ENCODE assay signal across 17 cellular contexts in genomic region chr2:98471402-98472131, GRCh38. TPM values are rescaled to one million over a fixed set of nuclear protein-coding genes. Genes with fewer than 3 reads are reported as not detected.
A peak's percentile ranks its signal among the peaks of the same experiment; 100 is the strongest.
DNase-seq lines count a peak whose midpoint lies in the region; ATAC-seq, FAIRE-seq and TF ChIP-seq lines count a peak whose summit lies in the region.
"Had no signal": no experiment of that assay in that cellular context is flagged by ENCODE, and none has a peak within 500 bp of the region (broad histone marks: within the 10 kb centered on the region; RNA-seq: fewer than 3 reads in every experiment).

No MANE protein-coding gene starts in this region.

- no peak overlapping the region for H3K18ac ChIP-seq in neuronal stem cell (ENCODE audit: low read length)

- H3K9me3 Mint-ChIP-seq in activated CD4-positive, alpha-beta T cell treated with anti-CD3 and anti-CD28 coated beads, Interleukin-2, amount 10 ng/mL, durations not matched to agents 7 days and 5 days, result peaks cover 6% of the 10 kb centered on the region
- H3K9me3 Mint-ChIP-seq in activated T-helper 1 cell treated with anti-CD3 and anti-CD28 coated beads, Interleukin-12 subunit alpha, Interleukin-12 subunit beta, Interleukin-2, Interleukin-4 antibody, amounts not matched to agents 30 ng/mL and 10 ng/mL and 1 ng/mL, durations not matched to agents 14 hours and 24 hours and 36 hours, result no peaks in the 10 kb centered on the region
- H3K9me3 Mint-ChIP-seq in naive thymus-derived CD8-positive, alpha-beta T cell, result no peaks in the 10 kb centered on the region
- H3K9me3 Mint-ChIP-seq: GM23338 had no signal

- peak overlapping the region; percentile 90 for H3K27ac Mint-ChIP-seq in activated CD4-positive, alpha-beta T cell treated with anti-CD3 and anti-CD28 coated beads, Interleukin-2, amount 10 ng/mL, durations not matched to agents 7 days and 5 days
- H3K27ac Mint-ChIP-seq in activated T-helper 1 cell treated with anti-CD3 and anti-CD28 coated beads, Interleukin-12 subunit alpha, Interleukin-12 subunit beta, Interleukin-2, Interleukin-4 antibody, amounts not matched to agents 30 ng/mL and 10 ng/mL and 1 ng/mL, durations not matched to agents 14 hours and 24 hours and 36 hours, result peak overlapping the region; percentile 95
- peak overlapping the region; percentile 85 to 99 (median 93) for H3K27ac Mint-ChIP-seq in naive thymus-derived CD8-positive, alpha-beta T cell
- H3K27ac Mint-ChIP-seq: GM23338 had no signal

- H3K4me3 Mint-ChIP-seq in activated CD4-positive, alpha-beta T cell treated with anti-CD3 and anti-CD28 coated beads, Interleukin-2, amount 10 ng/mL, durations not matched to agents 7 days and 5 days, result peak overlapping the region; percentile 49
- peak overlapping the region; percentile 74 for H3K4me3 Mint-ChIP-seq in activated T-helper 1 cell treated with anti-CD3 and anti-CD28 coated beads, Interleukin-12 subunit alpha, Interleukin-12 subunit beta, Interleukin-2, Interleukin-4 antibody, amounts not matched to agents 30 ng/mL and 10 ng/mL and 1 ng/mL, durations not matched to agents 14 hours and 24 hours and 36 hours
- peak overlapping the region; percentile 6 to 85 (median 72) for H3K4me3 Mint-ChIP-seq in naive thymus-derived CD8-positive, alpha-beta T cell
- H3K4me3 Mint-ChIP-seq: GM23338 had no signal

- H3K27me3 Mint-ChIP-seq in activated CD4-positive, alpha-beta T cell treated with anti-CD3 and anti-CD28 coated beads, Interleukin-2, amount 10 ng/mL, durations not matched to agents 7 days and 5 days, result no peaks in the 10 kb centered on the region
- no peaks in the 10 kb centered on the region for H3K27me3 Mint-ChIP-seq in activated T-helper 1 cell treated with anti-CD3 and anti-CD28 coated beads, Interleukin-12 subunit alpha, Interleukin-12 subunit beta, Interleukin-2, Interleukin-4 antibody, amounts not matched to agents 30 ng/mL and 10 ng/mL and 1 ng/mL, durations not matched to agents 14 hours and 24 hours and 36 hours (ENCODE audit: insufficient read depth)
- H3K27me3 Mint-ChIP-seq in naive thymus-derived CD8-positive, alpha-beta T cell, result no peaks in the 10 kb centered on the region

- H3K79me1 ChIP-seq in neuronal stem cell (ENCODE audit: low read depth, low read length), result peaks cover 10% of the 10 kb centered on the region

- no peak overlapping the region for H3K27ac ChIP-seq in neuronal stem cell (replicated peaks; ENCODE audit: low read length)
- H3K27ac ChIP-seq: tibial nerve had no signal

- H2BK120ac ChIP-seq in neuronal stem cell (ENCODE audit: low read depth, low read length), result no peak overlapping the region

- H4K8ac ChIP-seq in neuronal stem cell (ENCODE audit: low read depth, low read length), result no peak overlapping the region

- no peak overlapping the region for H3K23ac ChIP-seq in neuronal stem cell (ENCODE audit: low read depth, low read length, poor library complexity)

- no peak for ATAC-seq in naive thymus-derived CD8-positive, alpha-beta T cell
- no peak for ATAC-seq in GM21447 (IDR thresholded peaks at IDR 0.05; ENCODE audit: unreplicated experiment)
- ATAC-seq: activated CD4-positive, CD25-positive, alpha-beta regulatory T cell treated with anti-CD3 and anti-CD28 coated beads, Interleukin-2, amount 50 U/mL, for 24 hours; GM23338; left lobe of liver had no signal

- peaks cover 66% of the 10 kb centered on the region for H3K36me3 Mint-ChIP-seq in activated CD4-positive, alpha-beta T cell treated with anti-CD3 and anti-CD28 coated beads, Interleukin-2, amount 10 ng/mL, durations not matched to agents 7 days and 5 days (ENCODE audit: low read depth)
- H3K36me3 Mint-ChIP-seq in activated T-helper 1 cell treated with anti-CD3 and anti-CD28 coated beads, Interleukin-12 subunit alpha, Interleukin-12 subunit beta, Interleukin-2, Interleukin-4 antibody, amounts not matched to agents 30 ng/mL and 10 ng/mL and 1 ng/mL, durations not matched to agents 14 hours and 24 hours and 36 hours (ENCODE audit: low read depth), result peaks cover 24% of the 10 kb centered on the region
- H3K36me3 Mint-ChIP-seq in naive thymus-derived CD8-positive, alpha-beta T cell, result peaks cover 0 to 3% (median 0%) of the 10 kb centered on the region in 3 donors

- intact Hi-C loops in activated T-helper 1 cell treated with anti-CD3 and anti-CD28 coated beads, Interleukin-12 subunit alpha, Interleukin-12 subunit beta, Interleukin-2, Interleukin-4 antibody, amounts not matched to agents 30 ng/mL and 10 ng/mL and 1 ng/mL, durations not matched to agents 14 hours and 24 hours and 36 hours (cut with micrococcal nuclease), result no loop called here

- H3K4me2 ChIP-seq in neuronal stem cell (ENCODE audit: insufficient read depth, low read length, poor library complexity, severe bottlenecking), result no peak overlapping the region
- H3K4me2 ChIP-seq: GM23338 had no signal

- no peak for DNase-seq in activated CD4-positive, alpha-beta T cell treated with anti-CD3 and anti-CD28 coated beads, Interleukin-2, amount 10 ng/mL, durations not matched to agents 7 days and 5 days
- DNase-seq in activated CD4-positive, alpha-beta T cell treated with anti-CD3 and anti-CD28 coated beads for 4 hours, result no peak
- no peak for DNase-seq in GM12892 (ENCODE audit: insufficient read length)
- no peak for DNase-seq in activated T-helper 1 cell treated with anti-CD3 and anti-CD28 coated beads, Interleukin-12 subunit alpha, Interleukin-12 subunit beta, Interleukin-2, Interleukin-4 antibody, amounts not matched to agents 30 ng/mL and 10 ng/mL and 1 ng/mL, durations not matched to agents 14 hours and 24 hours and 36 hours (ENCODE audit: low spot score)
- no peak for DNase-seq in naive thymus-derived CD8-positive, alpha-beta T cell
- no peak for DNase-seq in neuronal stem cell (ENCODE audit: low spot score)
- DNase-seq in HuH-7.5 (ENCODE audit: low spot score), result no peak
- DNase-seq: ACHN; activated gamma-delta T cell; NCI-H526 treated with DMSO at 0.1 percent for 48 hours; stimulated activated CD4-positive, alpha-beta T cell treated with anti-CD3 and anti-CD28 coated beads, Interleukin-1b, Interleukin-23, amount 100 ng/mL, for 48 hours had no signal

- no peak overlapping the region for H3K14ac ChIP-seq in neuronal stem cell (ENCODE audit: low read length)

- no peak overlapping the region for H2BK12ac ChIP-seq in neuronal stem cell (ENCODE audit: low read length)

- H3K4ac ChIP-seq in neuronal stem cell (ENCODE audit: low read length), result no peak overlapping the region

- CTCF ChIA-PET in activated CD4-positive, alpha-beta T cell treated with anti-CD3 and anti-CD28 coated beads, Interleukin-2, amount 10 ng/mL, durations not matched to agents 7 days and 5 days (lab: Charles Lee), result interaction anchor here (0.6 to 3.0 kb wide), 10 partner anchors 10 to 568 kb away, joined by 3 to 15 read pairs (median 4); no protein-coding TSS in a partner anchor

- no peak overlapping the region for H2BK5ac ChIP-seq in neuronal stem cell (ENCODE audit: low read length)

- no peaks in the 10 kb centered on the region for H3K36me3 ChIP-seq in neuronal stem cell (replicated peaks in 1 of 2; ENCODE audit: control insufficient read depth in 2 of 2, insufficient read depth in 2 of 2, low read length in 2 of 2)
- H3K36me3 ChIP-seq: tibial nerve had no signal

- H4K91ac ChIP-seq in neuronal stem cell (ENCODE audit: low read depth, low read length, poor library complexity), result no peak overlapping the region

- TF ChIP-seq POLR2A in GM12892 (IDR thresholded peaks at IDR 0.05; ENCODE audit: low read depth, low read length), result no peak

- H2AFZ ChIP-seq in neuronal stem cell (ENCODE audit: low read length), result no peak overlapping the region
- H2AFZ ChIP-seq: GM23338 had no signal

- POLR2A ChIA-PET in activated CD4-positive, alpha-beta T cell treated with anti-CD3 and anti-CD28 coated beads, Interleukin-2, amount 10 ng/mL, durations not matched to agents 7 days and 5 days (lab: Charles Lee), result no interaction called here
- POLR2A ChIA-PET in naive thymus-derived CD8-positive, alpha-beta T cell (lab: Charles Lee), result interaction anchor here (0.6 to 12.8 kb wide), 5 partner anchors 10 to 51 kb away, joined by 3 to 194 read pairs (median 3); no protein-coding TSS in a partner anchor

- H2BK15ac ChIP-seq in neuronal stem cell (ENCODE audit: low read length), result no peak overlapping the region

- H3K4me3 ChIP-seq in neuronal stem cell (ENCODE audit: low read length in 2 of 2), result no peak overlapping the region
- H3K4me3 ChIP-seq: GM23338, tibial nerve had no signal

- H3K9me3 ChIP-seq in neuronal stem cell (replicated peaks in 1 of 2; ENCODE audit: control insufficient read depth in 2 of 2, insufficient read depth in 1 of 2, low read depth in 1 of 2, low read length in 2 of 2), result peaks cover 0 to 2% of the 10 kb centered on the region in 2 donors
- H3K9me3 ChIP-seq: tibial nerve had no signal

- no peaks in the 10 kb centered on the region for H3K27me3 ChIP-seq in neuronal stem cell (ENCODE audit: control insufficient read depth in 3 of 3, insufficient read depth in 3 of 3, low read depth in 1 of 3, low read length in 3 of 3)
- H3K27me3 ChIP-seq: tibial nerve had no signal

- peaks cover 97% of the 10 kb centered on the region for H3K4me1 Mint-ChIP-seq in activated CD4-positive, alpha-beta T cell treated with anti-CD3 and anti-CD28 coated beads, Interleukin-2, amount 10 ng/mL, durations not matched to agents 7 days and 5 days
- peaks cover 90% of the 10 kb centered on the region for H3K4me1 Mint-ChIP-seq in activated T-helper 1 cell treated with anti-CD3 and anti-CD28 coated beads, Interleukin-12 subunit alpha, Interleukin-12 subunit beta, Interleukin-2, Interleukin-4 antibody, amounts not matched to agents 30 ng/mL and 10 ng/mL and 1 ng/mL, durations not matched to agents 14 hours and 24 hours and 36 hours (ENCODE audit: low read depth)
- H3K4me1 Mint-ChIP-seq in naive thymus-derived CD8-positive, alpha-beta T cell, result peaks cover 54 to 98% (median 91%) of the 10 kb centered on the region in 4 donors

- H3K9ac ChIP-seq in neuronal stem cell (ENCODE audit: low read depth, low read length, poor library complexity), result no peak overlapping the region

- WGBS in neuronal stem cell (ENCODE audit: extremely low coverage in 2 of 2, insufficient read length in 2 of 2, insufficient replicate concordance in 1 of 2), 2 donors, result no CpG with 5 or more reads among the region's 10 CpGs

- peaks cover 2% of the 10 kb centered on the region in 2 donors for H3K4me1 ChIP-seq in neuronal stem cell (ENCODE audit: control insufficient read depth in 2 of 2, insufficient read depth in 1 of 2, low read depth in 1 of 2, low read length in 2 of 2)

- FAIRE-seq in GM12892 (lab: Jason Lieb, UNC), result peak; percentile 33
- FAIRE-seq: D721Med had no signal

- H2AK5ac ChIP-seq in neuronal stem cell (ENCODE audit: low read depth, low read length), result no peak overlapping the region

RNA-seq across cellular contexts. Expression of gene INPP4A, which starts 26.9 kb away (rescaled TPM):
- 100 to 1,000 TPM; 140 to 165 TPM for total RNA-seq in activated CD4-positive, alpha-beta T cell treated with anti-CD3 and anti-CD28 coated beads, Interleukin-2, amount 10 ng/mL, durations not matched to agents 7 days and 5 days
- 22.2 TPM for polyA plus RNA-seq in GM12892 (2012; ENCODE audit: missing spikeins)
- 54.6 and 55.7 TPM in 2 replicates for total RNA-seq in activated T-helper 1 cell treated with anti-CD3 and anti-CD28 coated beads, Interleukin-12 subunit alpha, Interleukin-12 subunit beta, Interleukin-2, Interleukin-4 antibody, amounts not matched to agents 30 ng/mL and 10 ng/mL and 1 ng/mL, durations not matched to agents 14 hours and 24 hours and 36 hours
- 100 to 1,000 TPM; 130 to 141 TPM for total RNA-seq in naive thymus-derived CD8-positive, alpha-beta T cell
- 10 to 100 TPM; 37.7 to 64.3 (median 46.3) TPM for polyA plus RNA-seq in naive thymus-derived CD8-positive, alpha-beta T cell
- polyA plus RNA-seq in neuronal stem cell (2013, experiment 1 of 2), result 13.5 TPM
- polyA plus RNA-seq in neuronal stem cell (2013, experiment 2 of 2), result 14.5 TPM
